In genomic region chr7:86904949-86905834, GRCh38 we compare ENCODE assay signal across 8 cellular contexts.
DNase-seq lines count a peak whose midpoint lies in the region; ATAC-seq, FAIRE-seq and TF ChIP-seq lines count a peak whose summit lies in the region.

No MANE protein-coding gene starts in this region.

- peak; percentile 71 for TF ChIP-seq CTCF in epithelial cell of esophagus (IDR thresholded peaks at IDR 0.05; ENCODE audit: insufficient read depth, low read depth, low read length, missing control alignments)

- intact Hi-C loops in posterior vena cava (cut with DNase I): no loop called here

- peak; percentile 26 for DNase-seq in NCI-H2107 treated with DMSO at 0.1 percent for 48 hours (lab: John Stamatoyannopoulos, UW; ENCODE audit: unreplicated experiment)
- no peak for DNase-seq in NCI-H2107 (lab: John Stamatoyannopoulos, UW)
- no peak for DNase-seq in H54 (ENCODE audit: insufficient read length, low spot score)
- DNase-seq in NCI-H748 (lab: John Stamatoyannopoulos, UW; ENCODE audit: unreplicated experiment): peak; percentile 28
- DNase-seq in epithelial cell of esophagus (ENCODE audit: low read depth): peak; percentile 39
- peak; percentile 39 for DNase-seq in putamen (ENCODE audit: low spot score)
- DNase-seq in posterior vena cava (ENCODE audit: low spot score): no peak

- peak; percentile 33 for FAIRE-seq in H54 (lab: Jason Lieb, UNC)

- ATAC-seq in HG03025 (IDR thresholded peaks at IDR 0.05; ENCODE audit: low FRiP score, unreplicated experiment): no peak

- no peak for TF ChIP-seq POLR2A in H54 (IDR thresholded peaks at IDR 0.05; ENCODE audit: low read depth, low read length)

- no peak overlapping the region for H3K4me3 ChIP-seq in epithelial cell of esophagus (ENCODE audit: low read length)

Comparison
In these comparisons a context has a peak if more than half of its experiments do, and no peak if none do; other contexts are left out.
1. DNase-seq: peak in NCI-H2107 treated with DMSO at 0.1 percent for 48 hours (single experiment), NCI-H748 (single experiment), epithelial cell of esophagus (single experiment) and putamen (single experiment); none in NCI-H2107 (single experiment), H54 (single experiment) and posterior vena cava (single experiment).